In genomic region chr3:149969945-149970715, GRCh38 we compare ENCODE assay signal across 8 cellular contexts. TPM values are rescaled to one million over a fixed set of nuclear protein-coding genes. Genes with fewer than 3 reads are reported as not detected.
DNase-seq lines count a peak whose midpoint lies in the region; ATAC-seq and TF ChIP-seq lines count a peak whose summit lies in the region.

No MANE protein-coding gene starts in this region.

- no peak for TF ChIP-seq RAD21 in liver (IDR thresholded peaks at IDR 0.05)

- H3K36me3 ChIP-seq in liver (ENCODE audit: control insufficient read depth in 4 of 4, insufficient read depth in 3 of 4, low read depth in 1 of 4, low read length in 3 of 4), result no peaks in the 10 kb centered on the region

- no peaks in the 10 kb centered on the region for H3K27me3 ChIP-seq in dorsolateral prefrontal cortex
- no peaks in the 10 kb centered on the region for H3K27me3 ChIP-seq in liver (ENCODE audit: control insufficient read depth in 4 of 4, insufficient read depth in 4 of 4, low read length in 3 of 4)

- no peaks in the 10 kb centered on the region for H3K9me3 ChIP-seq in liver (ENCODE audit: control insufficient read depth in 4 of 4, low read length in 3 of 4)

- under 1% methylated on average over 72 of the region's 72 CpGs for WGBS in liver

- H3K4me1 Mint-ChIP-seq in activated CD4-positive, alpha-beta memory T cell treated with anti-CD3 and anti-CD28 coated beads for 36 hours (ENCODE audit: low read depth), result peaks cover 11% of the 10 kb centered on the region

- peak overlapping the region in 1 of 2 donors; percentile 59 for H3K9ac ChIP-seq in liver (ENCODE audit: low read depth in 1 of 2, low read length in 2 of 2)

- peak overlapping the region; percentile 63 to 99 (median 94) for H3K27ac ChIP-seq in dorsolateral prefrontal cortex
- H3K27ac ChIP-seq in liver (ENCODE audit: low read depth in 1 of 2, low read length in 2 of 2), result peak overlapping the region; percentile 57 to 60

- ATAC-seq in GM18861 (IDR thresholded peaks at IDR 0.05; ENCODE audit: unreplicated experiment) (peak; percentile 40), HG03097 (IDR thresholded peaks at IDR 0.05; ENCODE audit: low FRiP score, unreplicated experiment) (peak; percentile 52)

- H3K27ac Mint-ChIP-seq in activated CD4-positive, alpha-beta memory T cell treated with anti-CD3 and anti-CD28 coated beads for 36 hours, result no peak overlapping the region

- H3K27me3 Mint-ChIP-seq in activated CD4-positive, alpha-beta memory T cell treated with anti-CD3 and anti-CD28 coated beads for 36 hours, result peaks cover 21% of the 10 kb centered on the region

- no peaks in the 10 kb centered on the region for H3K36me3 Mint-ChIP-seq in activated CD4-positive, alpha-beta memory T cell treated with anti-CD3 and anti-CD28 coated beads for 36 hours

- DNase-seq in A172 (ENCODE audit: low spot score) (peak; percentile 69), NCI-H2227 (lab: John Stamatoyannopoulos, UW; ENCODE audit: unreplicated experiment) (peak; percentile 79), dorsolateral prefrontal cortex (peak; percentile 80 to 91 (median 84))
- peak; percentile 83 for DNase-seq in activated CD4-positive, alpha-beta memory T cell treated with anti-CD3 and anti-CD28 coated beads for 36 hours
- DNase-seq in stimulated activated CD4-positive, alpha-beta T cell treated with anti-CD3 and anti-CD28 coated beads, Interleukin-2, amount 100 ng/mL, for 48 hours, result peak; percentile 53 to 60

- POLR2A ChIA-PET in activated CD4-positive, alpha-beta memory T cell treated with anti-CD3 and anti-CD28 coated beads for 36 hours (lab: Charles Lee), result no interaction called here

- H3K4me1 ChIP-seq in liver (ENCODE audit: control insufficient read depth in 4 of 4, insufficient read depth in 4 of 4, low read length in 3 of 4), result peaks cover 3 to 21% (median 6%) of the 10 kb centered on the region in 4 donors

- no peaks in the 10 kb centered on the region for H3K9me3 Mint-ChIP-seq in activated CD4-positive, alpha-beta memory T cell treated with anti-CD3 and anti-CD28 coated beads for 36 hours

- TF ChIP-seq CTCF in dorsolateral prefrontal cortex (IDR thresholded peaks at IDR 0.05 in 54 of 56, conservative IDR thresholded peaks at IDR 0.05 in 2 of 56; ENCODE audit: low read depth in 1 of 56, partially characterized antibody in 56 of 56), result peak in 9 of 56 donors; percentile 8 to 32 (median 14)
- no peak for TF ChIP-seq CTCF in liver (IDR thresholded peaks at IDR 0.05; ENCODE audit: low read depth, low read length, missing input control)

- CTCF ChIA-PET in activated CD4-positive, alpha-beta memory T cell treated with anti-CD3 and anti-CD28 coated beads for 36 hours (lab: Charles Lee), result interaction anchor here (0.7 to 8.5 kb wide), 3 partner anchors 33 to 241 kb away, joined by 3 to 108 read pairs (median 15); no protein-coding TSS in a partner anchor

- intact Hi-C loops in activated CD4-positive, alpha-beta memory T cell treated with anti-CD3 and anti-CD28 coated beads for 36 hours (cut with micrococcal nuclease), result loop anchor here (1.0 to 10.0 kb wide), 4 partner anchors 157 to 576 kb away; partner anchors contain the start of genes EIF2A, RNF13, SERP1 and TSC22D2
- intact Hi-C loops in dorsolateral prefrontal cortex (cut with DNase I), result loop anchor here (2.0 to 5.0 kb wide), 8 partner anchors 88 to 577 kb away; partner anchors contain the start of genes RNF13 (in 2 of the 2), TSC22D2 (in 2 of the 2), EIF2A (in 1 of the 2) and SERP1 (in 1 of the 2)

- peak overlapping the region; percentile 77 for H3K4me3 Mint-ChIP-seq in activated CD4-positive, alpha-beta memory T cell treated with anti-CD3 and anti-CD28 coated beads for 36 hours

- H3K4me3 ChIP-seq in dorsolateral prefrontal cortex, result peak overlapping the region; percentile 55 to 95 (median 82)
- H3K4me3 ChIP-seq in liver (ENCODE audit: low read depth in 1 of 3, low read length in 3 of 3), result peak overlapping the region; percentile 79 to 99 (median 86)

TF ChIP-seq in liver, 16 proteins besides CTCF, POLR2A, EP300 and RAD21:
- TF ChIP-seq RXRA (IDR thresholded peaks at IDR 0.05) (no peak), NR2F2 (IDR thresholded peaks at IDR 0.05) (no peak), EGR1 (IDR thresholded peaks at IDR 0.05; ENCODE audit: low read depth in 2 of 2) (peak; percentile 62 to 67), REST (IDR thresholded peaks at IDR 0.05) (no peak), JUND (IDR thresholded peaks at IDR 0.05) (no peak)

RNA-seq across cellular contexts. Expression of gene PFN2, which starts 0.6 kb away (rescaled TPM):
- total RNA-seq in A172 (2014; rRNA removed; shearing (Covaris generic)), result 283 and 321 TPM in 2 replicates
- 1 to 10 TPM; 2.9 to 3.4 TPM for total RNA-seq in activated CD4-positive, alpha-beta memory T cell treated with anti-CD3 and anti-CD28 coated beads for 36 hours
- total RNA-seq in dorsolateral prefrontal cortex (100 to 1,000 TPM; 146 to 548 (median 357) TPM), liver (10 to 100 TPM in 1 of 2 donors, 1 to 10 TPM in 1; 8.2 to 15.1 TPM)
- 10 to 100 TPM in 1 of 2 donors, 1 to 10 TPM in 1; 8.6 to 11.9 TPM for polyA plus RNA-seq in liver

Comparison
In these comparisons a context has a peak if more than half of its experiments do, and no peak if none do; other contexts are left out.
1. Peak in every context shown above with its lines: DNase-seq, ATAC-seq, H3K4me3 ChIP-seq and H3K27ac ChIP-seq.
2. RNA of gene PFN2, which starts 0.6 kb away (total RNA-seq): 146 to 548 TPM in dorsolateral prefrontal cortex and 283 to 321 TPM in A172; 8.2 to 15.1 TPM in liver and 2.9 to 3.4 TPM in activated CD4-positive, alpha-beta memory T cell treated with anti-CD3 and anti-CD28 coated beads for 36 hours; every median in the first group is over 4 times any median in the second.